9 cellular contexts compared by ENCODE assay signal in genomic region chr10:43395571-43396060, GRCh38. TPM values are rescaled to one million over a fixed set of nuclear protein-coding genes. Genes with fewer than 3 reads are reported as not detected.
DNase-seq lines count a peak whose midpoint lies in the region; ATAC-seq and TF ChIP-seq lines count a peak whose summit lies in the region.
"Had no signal": no experiment of that assay in that cellular context is flagged by ENCODE, and none has a peak within 500 bp of the region (broad histone marks: within the 10 kb centered on the region; RNA-seq: fewer than 3 reads in every experiment).

No MANE protein-coding gene starts in this region.

- WGBS in heart left ventricle, 4 donors, result 3 to 16% (median 7%) methylated on average over 5 to 18 of the region's 18 CpGs
- WGBS in gastroesophageal sphincter (ENCODE audit: low coverage in 1 of 2), 2 donors, result 41% methylated on average over 10 of the region's 18 CpGs; no CpG with 5 or more reads in 1 of the 2 donors

- H3K27ac ChIP-seq in heart left ventricle, result peak overlapping the region in 11 of 12 donors; percentile 90 to 99 (median 97)
- peak overlapping the region; percentile 96 to 100 (median 98) for H3K27ac ChIP-seq in gastroesophageal sphincter

- peak overlapping the region in 11 of 12 donors; percentile 35 to 90 (median 75) for H3K4me3 ChIP-seq in heart left ventricle
- peak overlapping the region; percentile 84 to 85 for H3K4me3 ChIP-seq in gastroesophageal sphincter
- peak overlapping the region; percentile 74 for H3K4me3 ChIP-seq in retinal pigment epithelial cell (ENCODE audit: low read length)

- H3K36me3 ChIP-seq in heart left ventricle, result peaks cover 0 to 71% (median 49%) of the 10 kb centered on the region in 9 donors
- H3K36me3 ChIP-seq in gastroesophageal sphincter, result peaks cover 0 to 60% of the 10 kb centered on the region in 2 donors

- peak in 1 of 4 donors; percentile 16 for ATAC-seq in heart left ventricle
- no peak for ATAC-seq in Right ventricle myocardium superior (ENCODE audit: poor library complexity)
- ATAC-seq in gastroesophageal sphincter, result no peak
- no peak for ATAC-seq in GM19023 (IDR thresholded peaks at IDR 0.05; ENCODE audit: unreplicated experiment)

- no peaks in the 10 kb centered on the region for H3K27me3 ChIP-seq in heart left ventricle
- no peaks in the 10 kb centered on the region for H3K27me3 ChIP-seq in gastroesophageal sphincter

- peak in 1 of 5 donors; percentile 18 for DNase-seq in heart left ventricle
- DNase-seq in Right ventricle myocardium superior, result no peak
- DNase-seq in activated CD8-positive, alpha-beta memory T cell treated with anti-CD3 and anti-CD28 coated beads, Interleukin-2, amount 50 U/mL, for 48 hours, result peak; percentile 79
- DNase-seq in retinal pigment epithelial cell (ENCODE audit: low read depth), result no peak
- no peak for DNase-seq in LoVo (ENCODE audit: low spot score)
- DNase-seq in SIG-M5 treated with dmso at 0.1 percent for 504 hours (lab: John Stamatoyannopoulos, UW; ENCODE audit: unreplicated experiment), result no peak

- H3K9me3 ChIP-seq in heart left ventricle (no peaks in the 10 kb centered on the region), gastroesophageal sphincter (no peaks in the 10 kb centered on the region)

- no peak for TF ChIP-seq POLR2A in heart left ventricle (IDR thresholded peaks at IDR 0.05)
- no peak for TF ChIP-seq POLR2A in gastroesophageal sphincter (IDR thresholded peaks at IDR 0.05)

- intact Hi-C loops in heart left ventricle (cut with DNase I) (loop anchor here in 6 of 10 donors (2.0 to 5.0 kb wide), 3 partner anchors 25 to 42 kb away; partner anchors contain the start of gene ZNF487 (in 6 of the 6)), Right ventricle myocardium superior (cut with DNase I) (no loop called here)

- TF ChIP-seq EP300 in gastroesophageal sphincter (IDR thresholded peaks at IDR 0.05), result no peak

- H3K4me1 ChIP-seq in heart left ventricle, result peaks cover 0 to 83% (median 41%) of the 10 kb centered on the region in 12 donors
- H3K4me1 ChIP-seq in gastroesophageal sphincter, result peaks cover 0 to 94% (median 35%) of the 10 kb centered on the region in 3 donors

- no peak for TF ChIP-seq CTCF in heart left ventricle (IDR thresholded peaks at IDR 0.05)
- TF ChIP-seq CTCF in gastroesophageal sphincter (IDR thresholded peaks at IDR 0.05), result no peak
- no peak for TF ChIP-seq CTCF in retinal pigment epithelial cell (conservative IDR thresholded peaks at IDR 0.05; ENCODE audit: low read depth, low read length)

RNA-seq across cellular contexts. Expression of gene HNRNPF, which starts 13.4 kb away (rescaled TPM):
- total RNA-seq in heart left ventricle (100 to 1,000 TPM in 1 of 9 donors, 10 to 100 TPM in 8; 60.4 to 142 (median 79.1) TPM), Right ventricle myocardium superior (77.5 TPM), gastroesophageal sphincter (100 to 1,000 TPM; 138 to 215 (median 180) TPM)
- 10 to 100 TPM; 24.0 to 95.2 TPM for polyA plus RNA-seq in heart left ventricle

RNA-seq across cellular contexts. Expression of gene FXYD4, which starts 24.2 kb away (rescaled TPM):
- total RNA-seq in heart left ventricle (not detected), Right ventricle myocardium superior (not detected), gastroesophageal sphincter (not detected)
- under 1 TPM in 1 of 2 donors, not detected in 1; 0.14 TPM for polyA plus RNA-seq in heart left ventricle
- total RNA-seq: glomerular endothelial cell had no signal

RNA-seq across cellular contexts. Expression of gene ZNF487, which starts 41.3 kb away (rescaled TPM):
- total RNA-seq in heart left ventricle (1 to 10 TPM; 1.8 to 5.1 (median 2.4) TPM), Right ventricle myocardium superior (2.0 TPM), gastroesophageal sphincter (10 to 100 TPM in 3 of 4 donors, 1 to 10 TPM in 1; 5.1 to 22.4 (median 14.0) TPM)
- 1 to 10 TPM; 2.2 to 3.4 TPM for polyA plus RNA-seq in heart left ventricle
